Comparison of ENCODE assay signal across 16 cellular contexts in genomic region chr1:232962761-232963357, GRCh38. TPM values are rescaled to one million over a fixed set of nuclear protein-coding genes. Genes with fewer than 3 reads are reported as not detected.
DNase-seq lines count a peak whose midpoint lies in the region; ATAC-seq and TF ChIP-seq lines count a peak whose summit lies in the region.
"Had no signal": no experiment of that assay in that cellular context is flagged by ENCODE, and none has a peak within 500 bp of the region (broad histone marks: within the 10 kb centered on the region; RNA-seq: fewer than 3 reads in every experiment).

No MANE protein-coding gene starts in this region.

- no peaks in the 10 kb centered on the region for H3K27me3 Mint-ChIP-seq in T-cell
- no peaks in the 10 kb centered on the region for H3K27me3 Mint-ChIP-seq in activated CD4-positive, alpha-beta memory T cell treated with anti-CD3 and anti-CD28 coated beads for 36 hours

- H3K4me3 Mint-ChIP-seq in T-cell, result no peak overlapping the region
- no peak overlapping the region for H3K4me3 Mint-ChIP-seq in activated CD4-positive, alpha-beta memory T cell treated with anti-CD3 and anti-CD28 coated beads for 36 hours

- TF ChIP-seq CTCF in AG10803 (conservative IDR thresholded peaks at IDR 0.05; ENCODE audit: low read length) (no peak), fibroblast of lung (conservative IDR thresholded peaks at IDR 0.05 in 1 of 2, IDR thresholded peaks at IDR 0.05 in 1 of 2; ENCODE audit: low read depth in 1 of 2, low read length in 2 of 2) (no peak), BE2C (IDR thresholded peaks at IDR 0.05; ENCODE audit: low read depth, low read length) (no peak)

- H3K79me2 ChIP-seq in fibroblast of lung (ENCODE audit: control insufficient read depth, insufficient read depth, low read length) (no peaks in the 10 kb centered on the region), trophoblast cell (ENCODE audit: control insufficient read depth, insufficient read depth, low read length, poor library complexity) (no peaks in the 10 kb centered on the region)

- H3K79me1 ChIP-seq in trophoblast cell (ENCODE audit: low read length), result peaks cover 5% of the 10 kb centered on the region

- H4K8ac ChIP-seq in trophoblast cell (ENCODE audit: low read depth, low read length), result no peak overlapping the region

- H2BK5ac ChIP-seq in trophoblast cell (ENCODE audit: low read depth, low read length, poor library complexity), result no peak overlapping the region

- peaks cover 0 to 9% (median 7%) of the 10 kb centered on the region in 3 donors for H3K9me3 Mint-ChIP-seq in T-cell
- H3K9me3 Mint-ChIP-seq in activated CD4-positive, alpha-beta memory T cell treated with anti-CD3 and anti-CD28 coated beads for 36 hours, result peaks cover 7% of the 10 kb centered on the region

- H4K12ac ChIP-seq in trophoblast cell (ENCODE audit: low read depth, low read length), result no peak overlapping the region

- H3K9me3 ChIP-seq in fibroblast of lung (ENCODE audit: control insufficient read depth, insufficient read depth, low read depth, low read length) (no peaks in the 10 kb centered on the region), trophoblast cell (ENCODE audit: insufficient read depth, low read depth, low read length) (peaks cover 3% of the 10 kb centered on the region), BE2C (no peaks in the 10 kb centered on the region)

- POLR2A ChIA-PET in T-cell (lab: Charles Lee), result no interaction called here
- POLR2A ChIA-PET in activated CD4-positive, alpha-beta memory T cell treated with anti-CD3 and anti-CD28 coated beads for 36 hours (lab: Charles Lee), result no interaction called here

- H2BK12ac ChIP-seq in trophoblast cell (ENCODE audit: low read length), result no peak overlapping the region

- H3K4me3 ChIP-seq in AG10803 (ENCODE audit: low read length), result no peak overlapping the region
- peak overlapping the region in 3 of 4 experiments; percentile 6 to 29 (median 25) for H3K4me3 ChIP-seq in fibroblast of lung (replicated peaks in 1 of 4; ENCODE audit: control extremely low read depth in 1 of 4, insufficient read depth in 1 of 4, low read depth in 3 of 4, low read length in 4 of 4)
- H3K4me3 ChIP-seq in trophoblast cell (ENCODE audit: low read depth, low read length), result no peak overlapping the region
- no peak overlapping the region for H3K4me3 ChIP-seq in BE2C (ENCODE audit: low read depth, low read length)

- DNase-seq in AG10803 (ENCODE audit: low read depth) (peak; percentile 66), T-cell (no peak), fibroblast of lung (ENCODE audit: low read depth in 2 of 2) (peak; percentile 65 to 74), trophoblast cell (peak; percentile 46 to 90), NCI-H748 (lab: John Stamatoyannopoulos, UW; ENCODE audit: unreplicated experiment) (no peak), BE2C (no peak)
- DNase-seq in activated CD4-positive, alpha-beta T cell treated with anti-CD3 and anti-CD28 coated beads, Interleukin-2, amount 50 U/mL, for 1 hour, result no peak
- DNase-seq in activated CD4-positive, alpha-beta memory T cell treated with anti-CD3 and anti-CD28 coated beads for 36 hours, result no peak
- DNase-seq: activated CD4-positive, alpha-beta T cell treated with anti-CD3 and anti-CD28 coated beads for 4 hours; activated T-cell treated with anti-CD3 and anti-CD28 coated beads, Interleukin-2, amount 50 U/mL, for 48 hours; central memory CD4-positive, alpha-beta T cell; GOT3; NCI-H226; PC-3; T-helper 1 cell had no signal

- peak overlapping the region; percentile 23 for H3K27ac ChIP-seq in fibroblast of lung (ENCODE audit: insufficient read depth, low read length)
- peak overlapping the region; percentile 52 for H3K27ac ChIP-seq in trophoblast cell (ENCODE audit: low read depth, low read length)

- H3K4me1 ChIP-seq in fibroblast of lung (ENCODE audit: control insufficient read depth, extremely low read depth, insufficient read depth, low read length) (peaks cover 4% of the 10 kb centered on the region), trophoblast cell (ENCODE audit: control insufficient read depth in 1 of 2, insufficient read depth in 2 of 2, low read length in 2 of 2) (peaks cover 0 to 7% of the 10 kb centered on the region in 2 experiments), BE2C (no peaks in the 10 kb centered on the region)

- no peak for ATAC-seq in T-cell (replicated peaks in 1 of 4)
- ATAC-seq: esophagus mucosa, PC-3 had no signal

- H4K20me1 ChIP-seq in fibroblast of lung (ENCODE audit: control insufficient read depth, extremely low read depth, insufficient read depth, low read length), result no peaks in the 10 kb centered on the region

- H3K4ac ChIP-seq in trophoblast cell (ENCODE audit: low read depth, low read length), result no peak overlapping the region

- H3K36me3 ChIP-seq in fibroblast of lung (ENCODE audit: control insufficient read depth, insufficient read depth, low read length) (peaks cover 2% of the 10 kb centered on the region), trophoblast cell (ENCODE audit: control insufficient read depth in 1 of 2, insufficient read depth in 2 of 2, low read length in 2 of 2) (peaks cover 5 to 10% of the 10 kb centered on the region in 2 experiments), BE2C (peaks cover 9% of the 10 kb centered on the region)

- H3K9ac ChIP-seq in fibroblast of lung (ENCODE audit: insufficient read depth, low read length), result no peak overlapping the region
- H3K9ac ChIP-seq in trophoblast cell (ENCODE audit: low read length), result no peak overlapping the region

- H3K27me3 ChIP-seq in fibroblast of lung (ENCODE audit: control insufficient read depth, insufficient read depth, low read length) (no peaks in the 10 kb centered on the region), trophoblast cell (ENCODE audit: insufficient read depth, low read length) (no peaks in the 10 kb centered on the region), BE2C (no peaks in the 10 kb centered on the region)

- no peak overlapping the region for H3K23ac ChIP-seq in trophoblast cell (ENCODE audit: low read length)

- H3K36me3 Mint-ChIP-seq in T-cell, result peaks cover 54% of the 10 kb centered on the region
- H3K36me3 Mint-ChIP-seq in activated CD4-positive, alpha-beta memory T cell treated with anti-CD3 and anti-CD28 coated beads for 36 hours, result peaks cover 37% of the 10 kb centered on the region

- no peak overlapping the region for H2AK5ac ChIP-seq in trophoblast cell (ENCODE audit: low read length)

- H3K18ac ChIP-seq in trophoblast cell (ENCODE audit: low read length), result no peak overlapping the region

- H3K27ac Mint-ChIP-seq in T-cell, result peak overlapping the region; percentile 0 to 5
- H3K27ac Mint-ChIP-seq in activated CD4-positive, alpha-beta memory T cell treated with anti-CD3 and anti-CD28 coated beads for 36 hours, result no peak overlapping the region

- peak overlapping the region; percentile 46 for H2AFZ ChIP-seq in fibroblast of lung (ENCODE audit: low read length)
- H2AFZ ChIP-seq in trophoblast cell (ENCODE audit: insufficient read depth, low read length, poor library complexity), result no peak overlapping the region

- no CpG with 5 or more reads among the region's 3 CpGs for WGBS in trophoblast cell (ENCODE audit: extremely low coverage, insufficient coverage, insufficient read length)

- intact Hi-C loops in activated CD4-positive, alpha-beta memory T cell treated with anti-CD3 and anti-CD28 coated beads for 36 hours (cut with micrococcal nuclease), result no loop called here

- CTCF ChIA-PET in T-cell (lab: Charles Lee), result no interaction called here
- CTCF ChIA-PET in activated CD4-positive, alpha-beta memory T cell treated with anti-CD3 and anti-CD28 coated beads for 36 hours (lab: Charles Lee), result interaction anchor here (1.2 to 1.9 kb wide), 2 partner anchors 10 to 12 kb away, joined by 4 to 7 read pairs; no protein-coding TSS in a partner anchor

- H3K14ac ChIP-seq in trophoblast cell (ENCODE audit: low read length), result no peak overlapping the region

- no peak overlapping the region for H2BK120ac ChIP-seq in trophoblast cell (ENCODE audit: insufficient read depth, low read length, poor library complexity)

- H3K4me1 Mint-ChIP-seq in T-cell, result peaks cover 26 to 42% (median 36%) of the 10 kb centered on the region in 3 donors
- peaks cover 6% of the 10 kb centered on the region for H3K4me1 Mint-ChIP-seq in activated CD4-positive, alpha-beta memory T cell treated with anti-CD3 and anti-CD28 coated beads for 36 hours (ENCODE audit: low read depth)

- H4K91ac ChIP-seq in trophoblast cell (ENCODE audit: low read depth, low read length), result no peak overlapping the region

- H3K4me2 ChIP-seq in fibroblast of lung (ENCODE audit: extremely low read depth, insufficient read depth, low read length) (peak overlapping the region; percentile 83), trophoblast cell (ENCODE audit: low read length) (peak overlapping the region; percentile 18)

RNA-seq across cellular contexts. Expression of gene NTPCR, which starts 12.4 kb away (rescaled TPM):
- total RNA-seq in T-cell (10 to 100 TPM; 13.6 to 24.5 (median 17.3) TPM), fibroblast of lung (20.8 and 23.0 TPM in 2 replicates)
- 27.9 and 37.2 TPM in 2 replicates for polyA plus RNA-seq in fibroblast of lung
- 38.4 and 50.1 TPM in 2 replicates for polyA plus RNA-seq in fibroblast of lung (2012)
- 4.9 and 6.7 TPM in 2 replicates for polyA minus RNA-seq in fibroblast of lung (ENCODE audit: low replicate concordance)
- 28.8 and 32.4 TPM in 2 replicates for polyA plus RNA-seq in trophoblast cell (2013)
- 129 TPM for polyA plus RNA-seq in BE2C (2012; ENCODE audit: insufficient read depth, insufficient read length, low read depth)
- 10 to 100 TPM; 41.7 to 45.0 TPM for total RNA-seq in activated CD4-positive, alpha-beta memory T cell treated with anti-CD3 and anti-CD28 coated beads for 36 hours

Comparison
In these comparisons a context has a peak if more than half of its experiments do, and no peak if none do; other contexts are left out.
1. DNase-seq: peak in AG10803 (single experiment), fibroblast of lung (2 of 2) and trophoblast cell (2 of 2); none in T-cell (0 of 34), activated CD4-positive, alpha-beta T cell treated with anti-CD3 and anti-CD28 coated beads, Interleukin-2, amount 50 U/mL, for 1 hour (single experiment), NCI-H748 (single experiment), BE2C (single experiment) and activated CD4-positive, alpha-beta memory T cell treated with anti-CD3 and anti-CD28 coated beads for 36 hours (single experiment).
2. H3K4me3 ChIP-seq: peak in fibroblast of lung (3 of 4); none in AG10803 (single experiment), trophoblast cell (single experiment) and BE2C (single experiment).